Comparison of ENCODE assay signal across 20 cellular contexts in genomic region chr5:173989432-173990082, GRCh38. TPM values are rescaled to one million over a fixed set of nuclear protein-coding genes. Genes with fewer than 3 reads are reported as not detected.
A peak's percentile ranks its signal among the peaks of the same experiment; 100 is the strongest.
DNase-seq lines count a peak whose midpoint lies in the region; ATAC-seq and TF ChIP-seq lines count a peak whose summit lies in the region.
"Had no signal": no experiment of that assay in that cellular context is flagged by ENCODE, and none has a peak within 500 bp of the region (broad histone marks: within the 10 kb centered on the region; RNA-seq: fewer than 3 reads in every experiment).

No MANE protein-coding gene starts in this region.

- H3K18ac ChIP-seq in neuronal stem cell (ENCODE audit: low read length): peak overlapping the region; percentile 52

- CTCF ChIA-PET in OCI-LY7 (lab: Charles Lee; ENCODE audit: unreplicated experiment): interaction anchor here (0.5 to 0.6 kb wide), 2 partner anchors 19 to 349 kb away, joined by 3 to 8 read pairs; no protein-coding TSS in a partner anchor

- peak overlapping the region; percentile 72 for H4K91ac ChIP-seq in neuronal stem cell (ENCODE audit: low read depth, low read length, poor library complexity)

- H2BK15ac ChIP-seq in neuronal stem cell (ENCODE audit: low read length): peak overlapping the region; percentile 91

- no peaks in the 10 kb centered on the region for H3K36me3 ChIP-seq in OCI-LY7 (ENCODE audit: insufficient read depth, low read length)
- H3K36me3 ChIP-seq in neuronal stem cell (replicated peaks in 1 of 2; ENCODE audit: control insufficient read depth in 2 of 2, insufficient read depth in 2 of 2, low read length in 2 of 2): no peaks in the 10 kb centered on the region
- H3K36me3 ChIP-seq: BLaER1 treated with 17β-estradiol and CSF1 and Interleukin-3, amounts not matched to agents 10 nM and 100 nM had no signal

- no peaks in the 10 kb centered on the region for H3K27me3 ChIP-seq in neuronal stem cell (ENCODE audit: control insufficient read depth in 3 of 3, insufficient read depth in 3 of 3, low read depth in 1 of 3, low read length in 3 of 3)
- H3K27me3 ChIP-seq: BLaER1 treated with 17β-estradiol and CSF1 and Interleukin-3, amounts not matched to agents 10 nM and 100 nM had no signal

- H3K27ac Mint-ChIP-seq in activated CD4-positive, alpha-beta T cell treated with anti-CD3 and anti-CD28 coated beads, Interleukin-2, amount 10 ng/mL, durations not matched to agents 24 days and 14 days: no peak overlapping the region
- no peak overlapping the region for H3K27ac Mint-ChIP-seq in nephron progenitor cell
- H3K27ac Mint-ChIP-seq: CD4-positive, CD25-positive, alpha-beta regulatory T cell had no signal

- peak; percentile 28 for DNase-seq in activated CD4-positive, alpha-beta T cell treated with anti-CD3 and anti-CD28 coated beads, Interleukin-2, amount 10 ng/mL, durations not matched to agents 24 days and 14 days
- no peak for DNase-seq in activated CD4-positive, alpha-beta T cell treated with anti-CD3 and anti-CD28 coated beads for 4 hours
- DNase-seq in COLO668 (lab: John Stamatoyannopoulos, UW; ENCODE audit: unreplicated experiment): peak; percentile 25
- peak; percentile 38 for DNase-seq in OCI-LY7 (ENCODE audit: low spot score)
- no peak for DNase-seq in neuronal stem cell (ENCODE audit: low spot score)
- DNase-seq in nephron progenitor cell: no peak
- DNase-seq in foreskin melanocyte: no peak
- DNase-seq: AML-193; Calu3; CD4-positive, CD25-positive, alpha-beta regulatory T cell; DMS 273 treated with DMSO at 0.1 percent for 48 hours; DMS79 treated with DMSO at 0.1 percent for 48 hours; EL had no signal

- H3K36me3 Mint-ChIP-seq in activated CD4-positive, alpha-beta T cell treated with anti-CD3 and anti-CD28 coated beads, Interleukin-2, amount 10 ng/mL, durations not matched to agents 24 days and 14 days (ENCODE audit: low read depth): no peaks in the 10 kb centered on the region
- peaks cover 5% of the 10 kb centered on the region for H3K36me3 Mint-ChIP-seq in nephron progenitor cell (ENCODE audit: low read depth)
- H3K36me3 Mint-ChIP-seq: CD4-positive, CD25-positive, alpha-beta regulatory T cell had no signal

- TF ChIP-seq CTCF in OCI-LY7 (conservative IDR thresholded peaks at IDR 0.05; ENCODE audit: low read length) (no peak), nephron progenitor cell (IDR thresholded peaks at IDR 0.05) (no peak)

- no peak overlapping the region for H3K4me3 ChIP-seq in OCI-LY7 (ENCODE audit: low read depth, low read length, poor library complexity, severe bottlenecking)
- H3K4me3 ChIP-seq in neuronal stem cell (ENCODE audit: low read length in 2 of 2): no peak overlapping the region
- H3K4me3 ChIP-seq: BLaER1 treated with 17β-estradiol and CSF1 and Interleukin-3, amounts not matched to agents 10 nM and 100 nM had no signal

- no peaks in the 10 kb centered on the region for H3K9me2 ChIP-seq in OCI-LY7 (ENCODE audit: insufficient read depth, low read length)

- no peaks in the 10 kb centered on the region for H3K79me2 ChIP-seq in OCI-LY7 (ENCODE audit: insufficient read depth, low read depth, low read length)

- no peak overlapping the region for H3K4me3 Mint-ChIP-seq in activated CD4-positive, alpha-beta T cell treated with anti-CD3 and anti-CD28 coated beads, Interleukin-2, amount 10 ng/mL, durations not matched to agents 24 days and 14 days
- no peak overlapping the region for H3K4me3 Mint-ChIP-seq in nephron progenitor cell
- H3K4me3 Mint-ChIP-seq: CD4-positive, CD25-positive, alpha-beta regulatory T cell had no signal

- peaks cover 8% of the 10 kb centered on the region for H3K4me1 ChIP-seq in OCI-LY7 (ENCODE audit: insufficient read depth, low read length, poor library complexity, severe bottlenecking)
- H3K4me1 ChIP-seq in neuronal stem cell (ENCODE audit: control insufficient read depth in 2 of 2, insufficient read depth in 1 of 2, low read depth in 1 of 2, low read length in 2 of 2): no peaks in the 10 kb centered on the region
- H3K4me1 ChIP-seq: BLaER1 treated with 17β-estradiol and CSF1 and Interleukin-3, amounts not matched to agents 10 nM and 100 nM had no signal

- peak overlapping the region; percentile 39; the same call in 1 of the 2 replicates for H2AFZ ChIP-seq in OCI-LY7 (ENCODE audit: low read length)
- H2AFZ ChIP-seq in neuronal stem cell (ENCODE audit: low read length): no peak overlapping the region

- peaks cover 1% of the 10 kb centered on the region for H3K27me3 Mint-ChIP-seq in activated CD4-positive, alpha-beta T cell treated with anti-CD3 and anti-CD28 coated beads, Interleukin-2, amount 10 ng/mL, durations not matched to agents 24 days and 14 days
- H3K27me3 Mint-ChIP-seq in nephron progenitor cell (ENCODE audit: low read depth, poor library complexity): no peaks in the 10 kb centered on the region

- no peak for ATAC-seq in GM18907 (IDR thresholded peaks at IDR 0.05; ENCODE audit: unreplicated experiment)
- ATAC-seq: HCT116, HepG2 had no signal

- H3K9ac ChIP-seq in neuronal stem cell (ENCODE audit: low read depth, low read length, poor library complexity): no peak overlapping the region
- H3K9ac ChIP-seq: BLaER1 treated with 17β-estradiol and CSF1 and Interleukin-3, amounts not matched to agents 10 nM and 100 nM had no signal

- peaks cover 2% of the 10 kb centered on the region for H3K79me1 ChIP-seq in neuronal stem cell (ENCODE audit: low read depth, low read length)

- intact Hi-C loops in activated CD4-positive, alpha-beta T cell treated with anti-CD3 and anti-CD28 coated beads, Interleukin-2, amount 10 ng/mL, durations not matched to agents 24 days and 14 days (cut with micrococcal nuclease): no loop called here
- intact Hi-C loops in OCI-LY7 (cut with micrococcal nuclease; ENCODE audit: unreplicated experiment): no loop called here

- no peaks in the 10 kb centered on the region for H3K4me1 Mint-ChIP-seq in activated CD4-positive, alpha-beta T cell treated with anti-CD3 and anti-CD28 coated beads, Interleukin-2, amount 10 ng/mL, durations not matched to agents 24 days and 14 days
- H3K4me1 Mint-ChIP-seq in nephron progenitor cell: no peaks in the 10 kb centered on the region
- H3K4me1 Mint-ChIP-seq: CD4-positive, CD25-positive, alpha-beta regulatory T cell had no signal

- H2BK12ac ChIP-seq in neuronal stem cell (ENCODE audit: low read length): peak overlapping the region; percentile 84

- H3K4me2 ChIP-seq in OCI-LY7 (ENCODE audit: low read length): no peak overlapping the region; the same call in 1 of the 2 replicates
- no peak overlapping the region for H3K4me2 ChIP-seq in neuronal stem cell (ENCODE audit: insufficient read depth, low read length, poor library complexity, severe bottlenecking)
- H3K4me2 ChIP-seq: BLaER1 treated with 17β-estradiol and CSF1 and Interleukin-3, amounts not matched to agents 10 nM and 100 nM had no signal

- no peaks in the 10 kb centered on the region for H4K20me1 ChIP-seq in OCI-LY7 (ENCODE audit: insufficient read depth, low read length)
- H4K20me1 ChIP-seq: BLaER1 treated with 17β-estradiol and CSF1 and Interleukin-3, amounts not matched to agents 10 nM and 100 nM had no signal

- H3K9me3 Mint-ChIP-seq in activated CD4-positive, alpha-beta T cell treated with anti-CD3 and anti-CD28 coated beads, Interleukin-2, amount 10 ng/mL, durations not matched to agents 24 days and 14 days: no peaks in the 10 kb centered on the region
- peaks cover 6% of the 10 kb centered on the region for H3K9me3 Mint-ChIP-seq in nephron progenitor cell
- H3K9me3 Mint-ChIP-seq: CD4-positive, CD25-positive, alpha-beta regulatory T cell had no signal

- H3K23ac ChIP-seq in neuronal stem cell (ENCODE audit: low read depth, low read length, poor library complexity): peak overlapping the region; percentile 89

- H3K14ac ChIP-seq in neuronal stem cell (ENCODE audit: low read length): peak overlapping the region; percentile 38

- WGBS in neuronal stem cell (ENCODE audit: extremely low coverage in 2 of 2, insufficient read length in 2 of 2, insufficient replicate concordance in 1 of 2), 2 donors: no CpG with 5 or more reads among the region's 41 CpGs

- H3K4ac ChIP-seq in neuronal stem cell (ENCODE audit: low read length): peak overlapping the region; percentile 53

- H2AK5ac ChIP-seq in neuronal stem cell (ENCODE audit: low read depth, low read length): peak overlapping the region; percentile 96

- peak overlapping the region; percentile 61 for H2BK120ac ChIP-seq in neuronal stem cell (ENCODE audit: low read depth, low read length)

- H2BK5ac ChIP-seq in neuronal stem cell (ENCODE audit: low read length): peak overlapping the region; percentile 95

- H4K8ac ChIP-seq in neuronal stem cell (ENCODE audit: low read depth, low read length): no peak overlapping the region

- H3K27ac ChIP-seq in OCI-LY7 (ENCODE audit: low read depth, low read length, poor library complexity, severe bottlenecking) (no peak overlapping the region), neuronal stem cell (replicated peaks; ENCODE audit: low read length) (no peak overlapping the region)
- H3K27ac ChIP-seq: 22Rv1; BLaER1 treated with 17β-estradiol and CSF1 and Interleukin-3, amounts not matched to agents 10 nM and 100 nM had no signal

- no TSS peak for BruUV-seq in OCI-LY7 (replicated peaks; lab: Mats Ljungman, UMichigan)

- POLR2A ChIA-PET in OCI-LY7 (lab: Charles Lee): no interaction called here

- H3K9me3 ChIP-seq in OCI-LY7 (ENCODE audit: low read length) (no peaks in the 10 kb centered on the region), neuronal stem cell (replicated peaks in 1 of 2; ENCODE audit: control insufficient read depth in 2 of 2, insufficient read depth in 1 of 2, low read depth in 1 of 2, low read length in 2 of 2) (no peaks in the 10 kb centered on the region)

RNA-seq across cellular contexts. Expression of gene C5orf47, which starts 0.6 kb away (rescaled TPM):
- not detected in 2 replicates for total RNA-seq in activated CD4-positive, alpha-beta T cell treated with anti-CD3 and anti-CD28 coated beads, Interleukin-2, amount 10 ng/mL, durations not matched to agents 24 days and 14 days
- not detected in 2 replicates for total RNA-seq in OCI-LY7 (2014; rRNA removed; shearing (Covaris generic))
- not detected in 2 replicates for total RNA-seq in OCI-LY7 (2022)
- 0.15 TPM for polyA plus RNA-seq in neuronal stem cell (2013, experiment 1 of 2)
- polyA plus RNA-seq in neuronal stem cell (2013, experiment 2 of 2): 0.15 TPM
- total RNA-seq: A673; Calu3; CD4-positive, CD25-positive, alpha-beta regulatory T cell; H4; HepG2 had no signal
- polyA plus RNA-seq: CD4-positive, CD25-positive, alpha-beta regulatory T cell; HepG2 had no signal

RNA-seq across cellular contexts. Expression of gene NSG2, which starts 55.9 kb away (rescaled TPM):
- not detected in 2 replicates for total RNA-seq in activated CD4-positive, alpha-beta T cell treated with anti-CD3 and anti-CD28 coated beads, Interleukin-2, amount 10 ng/mL, durations not matched to agents 24 days and 14 days
- not detected in 2 replicates for total RNA-seq in OCI-LY7 (2014; rRNA removed; shearing (Covaris generic))
- not detected in 2 replicates for total RNA-seq in OCI-LY7 (2022)
- 0.42 TPM for polyA plus RNA-seq in neuronal stem cell (2013, experiment 1 of 2)
- 0.37 TPM for polyA plus RNA-seq in neuronal stem cell (2013, experiment 2 of 2)
- total RNA-seq: Calu3; CD4-positive, CD25-positive, alpha-beta regulatory T cell; H4; HepG2 had no signal
- polyA plus RNA-seq: CD4-positive, CD25-positive, alpha-beta regulatory T cell had no signal

Comparison
In these comparisons a context has a peak if more than half of its experiments do, and no peak if none do; other contexts are left out.
1. DNase-seq: peak in activated CD4-positive, alpha-beta T cell treated with anti-CD3 and anti-CD28 coated beads, Interleukin-2, amount 10 ng/mL, durations not matched to agents 24 days and 14 days (single experiment), COLO668 (single experiment) and OCI-LY7 (single experiment); none in activated CD4-positive, alpha-beta T cell treated with anti-CD3 and anti-CD28 coated beads for 4 hours (0 of 2), neuronal stem cell (single experiment), nephron progenitor cell (single experiment) and foreskin melanocyte (single experiment).